ENCODE assay signal across 29 cellular contexts in genomic region chr18:3554811-3555427, GRCh38.
DNase-seq lines count a peak whose midpoint lies in the region; ATAC-seq and TF ChIP-seq lines count a peak whose summit lies in the region.
"Had no signal": no experiment of that assay in that cellular context is flagged by ENCODE, and none has a peak within 500 bp of the region (broad histone marks: within the 10 kb centered on the region; RNA-seq: fewer than 3 reads in every experiment).

No MANE protein-coding gene starts in this region.

- TF ChIP-seq CTCF in A673 (conservative IDR thresholded peaks at IDR 0.05; ENCODE audit: low read depth, low read length): no peak

- in situ Hi-C loops in G401 (cut with HindIII; ENCODE audit: low sequenced_read_pairs): no loop called here

- BruUV-seq in A673 (replicated peaks; lab: Mats Ljungman, UMichigan): no TSS peak

- no peak overlapping the region for H3K27ac ChIP-seq in A673 (ENCODE audit: low read depth, low read length, poor library complexity, severe bottlenecking)
- peak overlapping the region; percentile 98 for H3K27ac ChIP-seq in HUES48 (ENCODE audit: low read depth, low read length)
- H3K27ac ChIP-seq: brain microvascular endothelial cell, esophagus squamous epithelium, heart right ventricle, right lobe of liver, spleen, thoracic aorta had no signal

- intact Hi-C loops in A673 (cut with micrococcal nuclease; ENCODE audit: unreplicated experiment): no loop called here

- peaks cover 32% of the 10 kb centered on the region for H3K4me1 ChIP-seq in A673 (ENCODE audit: insufficient read depth, low read length, poor library complexity, severe bottlenecking)
- peaks cover 48% of the 10 kb centered on the region for H3K4me1 ChIP-seq in HUES48 (ENCODE audit: control insufficient read depth, insufficient read depth, low read length)
- peaks cover 15% of the 10 kb centered on the region for H3K4me1 ChIP-seq in iPS-15b (ENCODE audit: control insufficient read depth, insufficient read depth, low read length)
- H3K4me1 ChIP-seq: BE2C, esophagus squamous epithelium, heart right ventricle, right lobe of liver, spleen had no signal

- ATAC-seq in GM21447 (IDR thresholded peaks at IDR 0.05; ENCODE audit: unreplicated experiment): no peak
- ATAC-seq: activated CD8-positive, alpha-beta T cell treated with anti-CD3 and anti-CD28 coated beads, Interleukin-2, amount 10 ng/mL, durations not matched to agents 7 days and 5 days; CD8-positive, alpha-beta T cell; heart right ventricle; left cardiac atrium; right lobe of liver had no signal

- H3K9ac ChIP-seq in HUES48 (ENCODE audit: low read depth, low read length) (no peak overlapping the region), iPS-15b (ENCODE audit: low read depth, low read length) (no peak overlapping the region)

- POLR2A ChIA-PET in A673 (lab: Charles Lee; ENCODE audit: low non-redundant PET): no interaction called here

- CTCF ChIA-PET in A673 (lab: Charles Lee): no interaction called here

- DNase-seq in A673 (ENCODE audit: low spot score) (peak; percentile 47), NCI-H82 treated with DMSO at 0.1 percent for 48 hours (lab: John Stamatoyannopoulos, UW; ENCODE audit: unreplicated experiment) (peak; percentile 57), ureter (ENCODE audit: low spot score) (no peak), G401 (ENCODE audit: low spot score) (no peak), dedifferentiated amniotic fluid mesenchymal stem cell (ENCODE audit: extremely low spot score) (no peak)
- DNase-seq: activated CD8-positive, alpha-beta T cell treated with anti-CD3 and anti-CD28 coated beads, Interleukin-2, amount 10 ng/mL, durations not matched to agents 7 days and 5 days; amniotic stem cell; BE2C; CD8-positive, alpha-beta T cell; cerebellar nuclear complex; DMS 273 treated with DMSO at 0.1 percent for 48 hours; esophagus squamous epithelium; heart right ventricle; Kasumi-1; left cardiac atrium; mammary epithelial cell; NCI-H1417 treated with DMSO at 0.1 percent for 48 hours; right lobe of liver; SIG-M5; spleen; stimulated activated CD4-positive, alpha-beta T cell treated with anti-CD3 and anti-CD28 coated beads, Interleukin-2, amount 100 ng/mL, for 24 hours; stimulated activated CD8-positive, alpha-beta memory T cell treated with anti-CD3 and anti-CD28 coated beads, Interleukin-4, amount 100 ng/mL, for 48 hours; SW 1271 had no signal

- H3K4me3 ChIP-seq in A673 (ENCODE audit: low read depth, low read length, poor library complexity, severe bottlenecking): no peak overlapping the region
- peak overlapping the region; percentile 39 for H3K4me3 ChIP-seq in HUES48 (ENCODE audit: low read depth, low read length)
- peak overlapping the region; percentile 9 for H3K4me3 ChIP-seq in iPS-15b (ENCODE audit: low read depth, low read length)
- H3K4me3 ChIP-seq: esophagus squamous epithelium, HAP-1, heart right ventricle, right lobe of liver, spleen, thoracic aorta had no signal

- no peaks in the 10 kb centered on the region for H3K27me3 ChIP-seq in A673 (replicated peaks; ENCODE audit: insufficient read depth, low read depth, low read length, poor library complexity)
- no peaks in the 10 kb centered on the region for H3K27me3 ChIP-seq in HUES48 (ENCODE audit: control insufficient read depth, insufficient read depth, low read length)
- no peaks in the 10 kb centered on the region for H3K27me3 ChIP-seq in iPS-15b (ENCODE audit: control insufficient read depth, insufficient read depth, low read length)
- H3K27me3 ChIP-seq: BE2C, brain microvascular endothelial cell, esophagus squamous epithelium, right lobe of liver, spleen had no signal

- no peaks in the 10 kb centered on the region for H3K36me3 ChIP-seq in A673 (ENCODE audit: insufficient read depth, low read length, poor library complexity, severe bottlenecking)
- H3K36me3 ChIP-seq in HUES48 (ENCODE audit: control insufficient read depth, insufficient read depth, low read length): no peaks in the 10 kb centered on the region
- no peaks in the 10 kb centered on the region for H3K36me3 ChIP-seq in iPS-15b (ENCODE audit: control insufficient read depth, insufficient read depth, low read length)
- H3K36me3 ChIP-seq: BE2C, brain microvascular endothelial cell, esophagus squamous epithelium, HAP-1, heart right ventricle, right lobe of liver, spleen, thoracic aorta had no signal

- H3K9me3 ChIP-seq in A673 (ENCODE audit: low read depth, low read length, poor library complexity, severe bottlenecking): no peaks in the 10 kb centered on the region
- no peaks in the 10 kb centered on the region for H3K9me3 ChIP-seq in HUES48 (ENCODE audit: control insufficient read depth, insufficient read depth, low read length)
- no peaks in the 10 kb centered on the region for H3K9me3 ChIP-seq in iPS-15b (ENCODE audit: control insufficient read depth, insufficient read depth, low read length)
- H3K9me3 ChIP-seq: BE2C, esophagus squamous epithelium, HAP-1, heart right ventricle, right lobe of liver, spleen, thoracic aorta had no signal

Comparison
In these comparisons a context has a peak if more than half of its experiments do, and no peak if none do; other contexts are left out.
1. DNase-seq: peak in A673 (single experiment) and NCI-H82 treated with DMSO at 0.1 percent for 48 hours (single experiment); none in ureter (single experiment), G401 (single experiment) and dedifferentiated amniotic fluid mesenchymal stem cell (single experiment).